In the genomic region with DNA sequence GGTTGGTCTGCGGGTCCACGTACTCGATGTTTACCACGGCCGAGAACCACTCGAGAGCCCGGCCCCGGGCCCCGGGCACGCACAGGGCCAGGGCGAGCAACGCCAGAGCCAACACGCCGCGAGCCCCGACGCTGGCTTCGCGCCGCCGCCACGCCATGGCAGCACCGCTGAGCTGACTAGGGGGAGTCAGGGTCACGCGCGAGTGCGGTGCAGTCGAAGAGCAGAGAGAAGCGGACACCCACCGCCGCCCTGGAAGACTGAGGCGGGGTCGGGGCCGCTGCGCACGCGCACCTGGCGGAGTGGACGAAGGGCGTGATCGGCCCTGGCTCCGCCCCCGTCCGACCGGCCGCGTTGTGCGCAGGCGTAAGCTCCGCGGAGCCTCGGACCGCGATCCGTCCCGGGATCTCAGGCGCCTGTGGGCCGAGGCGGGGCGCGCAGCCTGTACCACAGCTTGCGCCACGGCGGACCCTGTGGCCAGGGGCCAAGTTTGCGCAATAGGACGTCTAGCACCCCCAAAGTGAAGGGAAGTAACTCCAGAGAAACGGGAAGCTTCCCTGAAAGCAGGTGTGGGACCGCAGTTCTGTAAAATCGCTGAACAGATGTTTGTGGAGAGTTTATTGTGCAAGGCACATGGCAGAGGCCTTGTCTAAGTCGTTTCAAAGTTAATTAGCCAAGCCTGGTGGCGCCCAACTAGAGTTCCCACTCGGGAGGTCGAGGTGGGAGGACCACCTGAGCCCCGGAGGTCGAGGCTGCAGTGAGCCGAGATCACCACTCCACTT, we compare ENCODE assay signal across 1 cellular context.
TF ChIP-seq lines count a peak whose summit lies in the region.

A gene with protein sequence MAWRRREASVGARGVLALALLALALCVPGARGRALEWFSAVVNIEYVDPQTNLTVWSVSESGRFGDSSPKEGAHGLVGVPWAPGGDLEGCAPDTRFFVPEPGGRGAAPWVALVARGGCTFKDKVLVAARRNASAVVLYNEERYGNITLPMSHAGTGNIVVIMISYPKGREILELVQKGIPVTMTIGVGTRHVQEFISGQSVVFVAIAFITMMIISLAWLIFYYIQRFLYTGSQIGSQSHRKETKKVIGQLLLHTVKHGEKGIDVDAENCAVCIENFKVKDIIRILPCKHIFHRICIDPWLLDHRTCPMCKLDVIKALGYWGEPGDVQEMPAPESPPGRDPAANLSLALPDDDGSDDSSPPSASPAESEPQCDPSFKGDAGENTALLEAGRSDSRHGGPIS (minus strand): TSS at position 270 of the 779 bp plus-strand sequence. CDS start 113 bp downstream, at position 157.

TF ChIP-seq in GM23338, 12 proteins besides CTCF, POLR2A, EP300 and RAD21:
- TF ChIP-seq POLR2AphosphoS5 (IDR thresholded peaks at IDR 0.05; ENCODE audit: low read depth) (peak; percentile 95), STAT1 (IDR thresholded peaks at IDR 0.05; ENCODE audit: unreplicated experiment) (no peak)
- TF ChIP-seq, protein P1, sequence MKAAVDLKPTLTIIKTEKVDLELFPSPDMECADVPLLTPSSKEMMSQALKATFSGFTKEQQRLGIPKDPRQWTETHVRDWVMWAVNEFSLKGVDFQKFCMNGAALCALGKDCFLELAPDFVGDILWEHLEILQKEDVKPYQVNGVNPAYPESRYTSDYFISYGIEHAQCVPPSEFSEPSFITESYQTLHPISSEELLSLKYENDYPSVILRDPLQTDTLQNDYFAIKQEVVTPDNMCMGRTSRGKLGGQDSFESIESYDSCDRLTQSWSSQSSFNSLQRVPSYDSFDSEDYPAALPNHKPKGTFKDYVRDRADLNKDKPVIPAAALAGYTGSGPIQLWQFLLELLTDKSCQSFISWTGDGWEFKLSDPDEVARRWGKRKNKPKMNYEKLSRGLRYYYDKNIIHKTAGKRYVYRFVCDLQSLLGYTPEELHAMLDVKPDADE (IDR thresholded peaks at IDR 0.05) = peak; percentile 31; the same call in 1 of the 2 replicates
